15 cellular contexts compared by ENCODE assay signal in the genomic region with DNA sequence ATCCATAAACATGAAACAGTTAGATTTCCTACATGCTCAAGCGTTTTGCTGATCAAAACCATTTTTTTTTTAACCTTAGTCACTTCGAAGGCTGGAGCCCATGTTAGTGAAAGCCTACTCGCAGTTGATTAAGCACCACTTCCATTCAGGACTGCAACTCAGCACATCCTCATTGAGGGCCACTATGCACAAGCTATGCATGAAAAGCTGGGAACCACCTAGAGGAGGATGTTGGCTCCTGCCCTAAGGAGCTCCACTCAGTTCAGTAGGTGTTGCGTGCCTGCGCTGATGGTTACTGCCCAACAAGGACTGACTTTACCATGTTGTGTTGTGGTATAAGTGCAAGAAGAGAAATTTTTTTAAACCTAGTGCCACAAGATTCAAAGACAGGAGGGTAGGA.
DNase-seq lines count a peak whose midpoint lies in the region; ATAC-seq and TF ChIP-seq lines count a peak whose summit lies in the region.
"Had no signal": no experiment of that assay in that cellular context is flagged by ENCODE, and none has a peak within 500 bp of the region (broad histone marks: within the 10 kb centered on the region; RNA-seq: fewer than 3 reads in every experiment).

No MANE protein-coding gene starts in this region.

- H2AFZ ChIP-seq in neural progenitor cell (replicated peaks), result no peak overlapping the region
- H2AFZ ChIP-seq: PC-9 had no signal

- H3K4me3 Mint-ChIP-seq in brain (peak overlapping the region in 2 of 5 experiments; percentile 42 to 64), neural progenitor cell (no peak overlapping the region)
- H3K4me3 Mint-ChIP-seq in activated T-cell treated with anti-CD3 and anti-CD28 coated beads, Interleukin-2, amount 50 U/mL, for 4 hours, result no peak overlapping the region

- H3K27me3 Mint-ChIP-seq in brain, result no peaks in the 10 kb centered on the region
- peaks cover 3% of the 10 kb centered on the region for H3K27me3 Mint-ChIP-seq in neural progenitor cell (ENCODE audit: insufficient read depth, low read depth)
- H3K27me3 Mint-ChIP-seq in activated T-cell treated with anti-CD3 and anti-CD28 coated beads, Interleukin-2, amount 50 U/mL, for 4 hours (ENCODE audit: low read depth), result no peaks in the 10 kb centered on the region

- in situ Hi-C loops in KBM-7 (cut with MboI; ENCODE audit: low pct_unique_long_range_greater_than_20kb, low sequenced_read_pairs), result no loop called here

- H3K27me3 ChIP-seq in heart left ventricle (no peaks in the 10 kb centered on the region), neural progenitor cell (no peaks in the 10 kb centered on the region), thoracic aorta (replicated peaks; ENCODE audit: insufficient read depth) (no peaks in the 10 kb centered on the region)

- H3K9ac ChIP-seq in neural progenitor cell, result no peak overlapping the region
- H3K9ac ChIP-seq: SK-N-SH had no signal

- H3K4me3 ChIP-seq in heart left ventricle (no peak overlapping the region), neural progenitor cell (no peak overlapping the region), thoracic aorta (peak overlapping the region; percentile 3)
- H3K4me3 ChIP-seq: PC-9 had no signal

- DNase-seq in heart left ventricle (no peak), cardiac septum (ENCODE audit: low spot score) (no peak), neural progenitor cell (ENCODE audit: low spot score) (peak; percentile 21), thoracic aorta (ENCODE audit: low spot score) (no peak), KBM-7 (no peak)
- no peak for DNase-seq in activated T-cell treated with anti-CD3 and anti-CD28 coated beads, Interleukin-2, amount 50 U/mL, for 4 hours
- DNase-seq: 8988T, DMS153, NCI-H1436 treated with DMSO at 0.1 percent for 48 hours, NCI-H2107, NCI-H345, PC-9, SK-N-SH had no signal

- peaks cover 0 to 3% (median 0%) of the 10 kb centered on the region in 9 donors for H3K36me3 ChIP-seq in heart left ventricle
- H3K36me3 ChIP-seq in neural progenitor cell, result no peaks in the 10 kb centered on the region
- H3K36me3 ChIP-seq in thoracic aorta, result no peaks in the 10 kb centered on the region

- no peak overlapping the region for H3K4me2 ChIP-seq in neural progenitor cell
- H3K4me2 ChIP-seq: PC-9, SK-N-SH had no signal

- H3K9me3 ChIP-seq in heart left ventricle, result no peaks in the 10 kb centered on the region
- no peaks in the 10 kb centered on the region for H3K9me3 ChIP-seq in neural progenitor cell (ENCODE audit: low read depth)
- H3K9me3 ChIP-seq in thoracic aorta, result no peaks in the 10 kb centered on the region
- H3K9me3 ChIP-seq: SK-N-SH had no signal

- no peak for TF ChIP-seq CTCF in heart left ventricle (IDR thresholded peaks at IDR 0.05)
- no peak for TF ChIP-seq CTCF in brain (conservative IDR thresholded peaks at IDR 0.05)
- no peak for TF ChIP-seq CTCF in neural progenitor cell (IDR thresholded peaks at IDR 0.05)
- TF ChIP-seq CTCF in thoracic aorta (IDR thresholded peaks at IDR 0.05), result no peak

- H3K9me3 Mint-ChIP-seq in brain (no peaks in the 10 kb centered on the region), neural progenitor cell (no peaks in the 10 kb centered on the region)
- no peaks in the 10 kb centered on the region for H3K9me3 Mint-ChIP-seq in activated T-cell treated with anti-CD3 and anti-CD28 coated beads, Interleukin-2, amount 50 U/mL, for 4 hours

- H3K27ac Mint-ChIP-seq in brain, result peak overlapping the region in 4 of 5 experiments; percentile 43 to 79 (median 62)
- no peak overlapping the region for H3K27ac Mint-ChIP-seq in neural progenitor cell

- H3K4me1 Mint-ChIP-seq in brain (peaks cover 10% of the 10 kb centered on the region), neural progenitor cell (no peaks in the 10 kb centered on the region)
- H3K4me1 Mint-ChIP-seq in activated T-cell treated with anti-CD3 and anti-CD28 coated beads, Interleukin-2, amount 50 U/mL, for 4 hours (ENCODE audit: low read depth), result no peaks in the 10 kb centered on the region

- H3K36me3 Mint-ChIP-seq in brain (no peaks in the 10 kb centered on the region), neural progenitor cell (no peaks in the 10 kb centered on the region)
- H3K36me3 Mint-ChIP-seq in activated T-cell treated with anti-CD3 and anti-CD28 coated beads, Interleukin-2, amount 50 U/mL, for 4 hours (ENCODE audit: insufficient read depth), result peaks cover 14% of the 10 kb centered on the region

- WGBS in heart left ventricle, 4 donors, result 89 to 96% (median 93%) methylated on average over 5 of the region's 5 CpGs

- no peaks in the 10 kb centered on the region for H4K20me1 ChIP-seq in neural progenitor cell (ENCODE audit: low read depth)

- H3K4me1 ChIP-seq in heart left ventricle (peaks cover 0 to 16% (median 0%) of the 10 kb centered on the region in 12 donors), neural progenitor cell (no peaks in the 10 kb centered on the region), thoracic aorta (ENCODE audit: control insufficient read depth in 1 of 2, low read depth in 2 of 2) (peaks cover 0 to 13% of the 10 kb centered on the region in 2 donors)

- ATAC-seq in heart left ventricle (peak in 2 of 4 donors; percentile 36 to 46), thoracic aorta (ENCODE audit: insufficient number of reproducible peaks, low FRiP score, low read depth) (no peak), GM21381 (IDR thresholded peaks at IDR 0.05; ENCODE audit: unreplicated experiment) (no peak)
- ATAC-seq in activated T-cell treated with anti-CD3 and anti-CD28 coated beads, Interleukin-2, amount 50 U/mL, for 4 hours, result no peak

- intact Hi-C loops in heart left ventricle (cut with DNase I) (no loop called here), cardiac septum (cut with DNase I) (no loop called here)

- H3K27ac ChIP-seq in heart left ventricle (peak overlapping the region in 7 of 12 donors; percentile 7 to 60 (median 32)), neural progenitor cell (no peak overlapping the region), thoracic aorta (peak overlapping the region in 1 of 2 donors; percentile 14)
- H3K27ac ChIP-seq: PC-9 had no signal

- H3K79me2 ChIP-seq in neural progenitor cell (ENCODE audit: low read depth), result no peaks in the 10 kb centered on the region

- no peak for TF ChIP-seq POLR2A in heart left ventricle (IDR thresholded peaks at IDR 0.05)

- no peaks in the 10 kb centered on the region for H3F3A ChIP-seq in neural progenitor cell (ENCODE audit: low read depth)
